ENCODE assay signal across 26 cellular contexts in the genomic region with DNA sequence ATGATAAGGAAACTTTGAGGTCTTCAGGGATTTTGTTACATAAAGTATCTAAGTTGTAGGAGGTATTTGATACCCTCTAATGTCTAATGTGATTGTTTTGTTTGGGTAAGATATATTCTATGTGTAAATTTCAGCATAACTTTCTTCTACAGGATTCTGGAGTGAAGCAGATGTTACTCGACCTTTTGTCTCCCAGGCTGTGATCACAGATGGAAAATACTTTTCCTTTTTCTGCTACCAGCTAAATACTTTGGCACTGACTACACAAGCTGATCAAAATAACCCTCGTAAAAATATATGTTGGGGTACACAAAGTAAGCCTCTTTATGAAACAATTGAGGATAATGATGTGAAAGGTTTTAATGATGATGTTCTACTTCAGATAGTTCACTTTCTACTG.
"Had no signal": no experiment of that assay in that cellular context is flagged by ENCODE, and none has a peak within 500 bp of the region (broad histone marks: within the 10 kb centered on the region; RNA-seq: fewer than 3 reads in every experiment).

No MANE protein-coding gene starts in this region.

- FAIRE-seq: keratinocyte had no signal

- H3K36me3 ChIP-seq: colonic mucosa, ovary, uterus had no signal

- H3K9me3 ChIP-seq: colonic mucosa, gastrocnemius medialis, lower lobe of right lung, ovary, psoas muscle, spleen, suprapubic skin, transverse colon, upper lobe of right lung, uterus had no signal

- H3K4me3 Mint-ChIP-seq: dendritic cell treated with granulocyte-macrophage colony-stimulating factor and Interleukin-4, amounts not matched to agents 40 ng/mL and 50 ng/mL, for 4 days; naive thymus-derived CD8-positive, alpha-beta T cell; nephron progenitor cell; stimulated activated naive B cell treated with anti-CD40 and anti-IgM and Interleukin-4, amounts not matched to agents 10 μg/mL and 1 μg/mL and 100 μg/mL, for 72 hours; stimulated activated naive CD8-positive, alpha-beta T cell treated with anti-CD3 and anti-CD28 coated beads, Interleukin-15, Interleukin-2, amounts not matched to agents 100 ng/mL and 50 ng/mL, for 24 hours had no signal

- H3K4me3 ChIP-seq: colonic mucosa, gastrocnemius medialis, lower lobe of right lung, ovary, psoas muscle, skin epidermis, spleen, suprapubic skin, transverse colon, upper lobe of right lung, uterus had no signal

- H3K27me3 ChIP-seq: colonic mucosa, gastrocnemius medialis, ovary, spleen, suprapubic skin, transverse colon, upper lobe of right lung, uterus had no signal

- H3K4me1 ChIP-seq: colonic mucosa, uterus had no signal

- H3K27ac ChIP-seq: colonic mucosa, epithelial cell of prostate, gastrocnemius medialis, lower lobe of right lung, ovary, psoas muscle, skin epidermis, spleen, suprapubic skin, transverse colon, upper lobe of right lung, uterus had no signal

- DNase-seq: colonic mucosa; foreskin fibroblast; gastrocnemius medialis; head of caudate nucleus; left ventricle myocardium superior; lower lobe of right lung; naive thymus-derived CD8-positive, alpha-beta T cell; nephron progenitor cell; occipital lobe; ovary; posterior cingulate gyrus; psoas muscle; right cardiac atrium; spleen; stimulated activated CD4-positive, alpha-beta T cell treated with anti-CD3 and anti-CD28 coated beads, Interleukin-4, amount 100 ng/mL, for 4 hours; stimulated activated naive B cell treated with anti-CD40 and anti-IgM and Interleukin-4, amounts not matched to agents 10 μg/mL and 1 μg/mL and 100 μg/mL, for 72 hours; transverse colon; upper lobe of right lung; uterus had no signal

- H3K9me3 Mint-ChIP-seq: dendritic cell treated with granulocyte-macrophage colony-stimulating factor and Interleukin-4, amounts not matched to agents 40 ng/mL and 50 ng/mL, for 4 days; naive thymus-derived CD8-positive, alpha-beta T cell; nephron progenitor cell; stimulated activated naive B cell treated with anti-CD40 and anti-IgM and Interleukin-4, amounts not matched to agents 10 μg/mL and 1 μg/mL and 100 μg/mL, for 72 hours; stimulated activated naive CD8-positive, alpha-beta T cell treated with anti-CD3 and anti-CD28 coated beads, Interleukin-15, Interleukin-2, amounts not matched to agents 100 ng/mL and 50 ng/mL, for 24 hours had no signal

- ATAC-seq: esophagus mucosa; gastrocnemius medialis; left ventricle myocardium superior; lower lobe of right lung; naive thymus-derived CD8-positive, alpha-beta T cell; psoas muscle; right cardiac atrium; stimulated activated naive B cell treated with anti-CD40 and anti-IgM and Interleukin-4, amounts not matched to agents 10 μg/mL and 1 μg/mL and 100 μg/mL, for 72 hours; upper lobe of right lung had no signal

- H3K27ac Mint-ChIP-seq: dendritic cell treated with granulocyte-macrophage colony-stimulating factor and Interleukin-4, amounts not matched to agents 40 ng/mL and 50 ng/mL, for 4 days; nephron progenitor cell; stimulated activated naive B cell treated with anti-CD40 and anti-IgM and Interleukin-4, amounts not matched to agents 10 μg/mL and 1 μg/mL and 100 μg/mL, for 72 hours; stimulated activated naive CD8-positive, alpha-beta T cell treated with anti-CD3 and anti-CD28 coated beads, Interleukin-15, Interleukin-2, amounts not matched to agents 100 ng/mL and 50 ng/mL, for 24 hours had no signal
